In genomic region chr9:72951520-72952393, GRCh38 we compare ENCODE assay signal across 10 cellular contexts. TPM values are rescaled to one million over a fixed set of nuclear protein-coding genes. Genes with fewer than 3 reads are reported as not detected.
DNase-seq lines count a peak whose midpoint lies in the region; ATAC-seq and TF ChIP-seq lines count a peak whose summit lies in the region.
"Had no signal": no experiment of that assay in that cellular context is flagged by ENCODE, and none has a peak within 500 bp of the region (broad histone marks: within the 10 kb centered on the region; RNA-seq: fewer than 3 reads in every experiment).

No MANE protein-coding gene starts in this region.

- H3K9me3 ChIP-seq in esophagus muscularis mucosa (no peaks in the 10 kb centered on the region), uterus (no peaks in the 10 kb centered on the region)

- H3K36me3 ChIP-seq in esophagus muscularis mucosa (no peaks in the 10 kb centered on the region), uterus (no peaks in the 10 kb centered on the region)

- 39% methylated on average over 5 of the region's 5 CpGs for WGBS in esophagus muscularis mucosa

- H3K27me3 ChIP-seq in esophagus muscularis mucosa: no peaks in the 10 kb centered on the region
- H3K27me3 ChIP-seq in uterus: no peaks in the 10 kb centered on the region

- no peaks in the 10 kb centered on the region for H3K9me3 Mint-ChIP-seq in activated CD4-positive, alpha-beta T cell treated with anti-CD3 and anti-CD28 coated beads, Interleukin-2, amount 10 ng/mL, durations not matched to agents 24 days and 14 days
- peaks cover 0 to 8% (median 1%) of the 10 kb centered on the region in 7 donors for H3K9me3 Mint-ChIP-seq in naive B cell
- H3K9me3 Mint-ChIP-seq in stimulated activated effector memory CD8-positive, alpha-beta T cell treated with anti-CD3 and anti-CD28 coated beads, Interleukin-12 subunit alpha, Interleukin-12 subunit beta, amount 100 ng/mL, for 72 hours: no peaks in the 10 kb centered on the region

- H3K4me3 ChIP-seq in esophagus muscularis mucosa (peak overlapping the region; percentile 40 to 58 (median 44)), uterus (peak overlapping the region; percentile 18 to 38)

- no peak overlapping the region for H3K27ac Mint-ChIP-seq in activated CD4-positive, alpha-beta T cell treated with anti-CD3 and anti-CD28 coated beads, Interleukin-2, amount 10 ng/mL, durations not matched to agents 24 days and 14 days
- H3K27ac Mint-ChIP-seq in naive B cell: peak overlapping the region in 1 of 6 donors; percentile 31
- H3K27ac Mint-ChIP-seq in stimulated activated effector memory CD8-positive, alpha-beta T cell treated with anti-CD3 and anti-CD28 coated beads, Interleukin-12 subunit alpha, Interleukin-12 subunit beta, amount 100 ng/mL, for 72 hours: no peak overlapping the region

- no peak overlapping the region for H3K4me3 Mint-ChIP-seq in activated CD4-positive, alpha-beta T cell treated with anti-CD3 and anti-CD28 coated beads, Interleukin-2, amount 10 ng/mL, durations not matched to agents 24 days and 14 days
- H3K4me3 Mint-ChIP-seq in naive B cell: peak overlapping the region in 5 of 8 donors; percentile 26 to 49 (median 32)
- no peak overlapping the region for H3K4me3 Mint-ChIP-seq in stimulated activated effector memory CD8-positive, alpha-beta T cell treated with anti-CD3 and anti-CD28 coated beads, Interleukin-12 subunit alpha, Interleukin-12 subunit beta, amount 100 ng/mL, for 72 hours

- TF ChIP-seq POLR2A in esophagus muscularis mucosa (IDR thresholded peaks at IDR 0.05; ENCODE audit: low read depth) (no peak), uterus (IDR thresholded peaks at IDR 0.05) (no peak)

- ATAC-seq in naive B cell (ENCODE audit: low read depth in 2 of 2) (peak; percentile 48 to 71), GM19035 (IDR thresholded peaks at IDR 0.05; ENCODE audit: unreplicated experiment) (no peak)
- ATAC-seq in stimulated activated effector memory CD8-positive, alpha-beta T cell treated with anti-CD3 and anti-CD28 coated beads, Interleukin-12 subunit alpha, Interleukin-12 subunit beta, amount 100 ng/mL, for 72 hours: no peak

- H3K36me3 Mint-ChIP-seq in activated CD4-positive, alpha-beta T cell treated with anti-CD3 and anti-CD28 coated beads, Interleukin-2, amount 10 ng/mL, durations not matched to agents 24 days and 14 days (ENCODE audit: low read depth): no peaks in the 10 kb centered on the region
- H3K36me3 Mint-ChIP-seq in naive B cell: no peaks in the 10 kb centered on the region
- H3K36me3 Mint-ChIP-seq in stimulated activated effector memory CD8-positive, alpha-beta T cell treated with anti-CD3 and anti-CD28 coated beads, Interleukin-12 subunit alpha, Interleukin-12 subunit beta, amount 100 ng/mL, for 72 hours: no peaks in the 10 kb centered on the region

- no peaks in the 10 kb centered on the region for H3K4me1 Mint-ChIP-seq in activated CD4-positive, alpha-beta T cell treated with anti-CD3 and anti-CD28 coated beads, Interleukin-2, amount 10 ng/mL, durations not matched to agents 24 days and 14 days
- peaks cover 9 to 37% (median 29%) of the 10 kb centered on the region in 3 donors for H3K4me1 Mint-ChIP-seq in naive B cell
- H3K4me1 Mint-ChIP-seq in stimulated activated effector memory CD8-positive, alpha-beta T cell treated with anti-CD3 and anti-CD28 coated beads, Interleukin-12 subunit alpha, Interleukin-12 subunit beta, amount 100 ng/mL, for 72 hours: no peaks in the 10 kb centered on the region

- TF ChIP-seq EP300 in esophagus muscularis mucosa (IDR thresholded peaks at IDR 0.05): no peak

- DNase-seq in activated CD4-positive, alpha-beta T cell treated with anti-CD3 and anti-CD28 coated beads, Interleukin-2, amount 10 ng/mL, durations not matched to agents 24 days and 14 days: peak; percentile 18
- no peak for DNase-seq in activated CD4-positive, alpha-beta T cell treated with anti-CD3 and anti-CD28 coated beads, Interleukin-2, amount 50 U/mL, for 4 hours
- DNase-seq in esophagus muscularis mucosa (ENCODE audit: extremely low spot score): no peak
- peak; percentile 12 for DNase-seq in naive B cell
- no peak for DNase-seq in uterus
- DNase-seq in midbrain (lab: John Stamatoyannopoulos, UW): no peak
- no peak for DNase-seq in stimulated activated effector memory CD8-positive, alpha-beta T cell treated with anti-CD3 and anti-CD28 coated beads, Interleukin-12 subunit alpha, Interleukin-12 subunit beta, amount 100 ng/mL, for 72 hours (ENCODE audit: low spot score in 2 of 2)
- DNase-seq: effector CD4-positive, alpha-beta T cell had no signal

- intact Hi-C loops in activated CD4-positive, alpha-beta T cell treated with anti-CD3 and anti-CD28 coated beads, Interleukin-2, amount 10 ng/mL, durations not matched to agents 24 days and 14 days (cut with micrococcal nuclease): no loop called here
- intact Hi-C loops in esophagus muscularis mucosa (cut with DNase I): no loop called here
- intact Hi-C loops in uterus (cut with DNase I; ENCODE audit: low total_unique reads): no loop called here

- H3K27me3 Mint-ChIP-seq in activated CD4-positive, alpha-beta T cell treated with anti-CD3 and anti-CD28 coated beads, Interleukin-2, amount 10 ng/mL, durations not matched to agents 24 days and 14 days: peaks cover 25% of the 10 kb centered on the region
- peaks cover 13 to 18% (median 16%) of the 10 kb centered on the region in 3 donors for H3K27me3 Mint-ChIP-seq in naive B cell

- TF ChIP-seq CTCF in esophagus muscularis mucosa (IDR thresholded peaks at IDR 0.05) (no peak), uterus (IDR thresholded peaks at IDR 0.05) (no peak)

- H3K27ac ChIP-seq in esophagus muscularis mucosa (replicated peaks in 1 of 4) (peak overlapping the region; percentile 50 to 62 (median 52)), uterus (peak overlapping the region; percentile 74 to 84)
- H3K27ac ChIP-seq: KMS-11 had no signal

- H3K4me1 ChIP-seq in esophagus muscularis mucosa (peaks cover 4 to 38% (median 22%) of the 10 kb centered on the region in 4 donors), uterus (no peaks in the 10 kb centered on the region)

RNA-seq across cellular contexts. Expression of gene ALDH1A1, which starts 1.1 kb away (rescaled TPM):
- not detected in 2 replicates for total RNA-seq in activated CD4-positive, alpha-beta T cell treated with anti-CD3 and anti-CD28 coated beads, Interleukin-2, amount 10 ng/mL, durations not matched to agents 24 days and 14 days
- total RNA-seq in esophagus muscularis mucosa: 10 to 100 TPM; 66.4 to 97.5 (median 82.3) TPM
- 1 to 10 TPM in 2 of 6 donors, under 1 TPM in 3, not detected in 1; 0.73 to 1.2 (median 0.90) TPM for polyA plus RNA-seq in naive B cell (ENCODE audit: low read depth in 6 of 6)
- 100 to 1,000 TPM in 3 of 4 donors, 10 to 100 TPM in 1; 87.9 to 287 (median 166) TPM for total RNA-seq in uterus

Comparison
In these comparisons a context has a peak if more than half of its experiments do, and no peak if none do; other contexts are left out.
1. DNase-seq: peak in activated CD4-positive, alpha-beta T cell treated with anti-CD3 and anti-CD28 coated beads, Interleukin-2, amount 10 ng/mL, durations not matched to agents 24 days and 14 days (single experiment) and naive B cell (single experiment); none in activated CD4-positive, alpha-beta T cell treated with anti-CD3 and anti-CD28 coated beads, Interleukin-2, amount 50 U/mL, for 4 hours (0 of 2), esophagus muscularis mucosa (single experiment), uterus (0 of 2), midbrain (single experiment) and stimulated activated effector memory CD8-positive, alpha-beta T cell treated with anti-CD3 and anti-CD28 coated beads, Interleukin-12 subunit alpha, Interleukin-12 subunit beta, amount 100 ng/mL, for 72 hours (0 of 2).
2. H3K4me3 Mint-ChIP-seq: peak in naive B cell (5 of 8); none in activated CD4-positive, alpha-beta T cell treated with anti-CD3 and anti-CD28 coated beads, Interleukin-2, amount 10 ng/mL, durations not matched to agents 24 days and 14 days (single experiment) and stimulated activated effector memory CD8-positive, alpha-beta T cell treated with anti-CD3 and anti-CD28 coated beads, Interleukin-12 subunit alpha, Interleukin-12 subunit beta, amount 100 ng/mL, for 72 hours (single experiment).
3. ATAC-seq: peak in naive B cell (2 of 2); none in stimulated activated effector memory CD8-positive, alpha-beta T cell treated with anti-CD3 and anti-CD28 coated beads, Interleukin-12 subunit alpha, Interleukin-12 subunit beta, amount 100 ng/mL, for 72 hours (single experiment) and GM19035 (single experiment).
4. RNA of gene ALDH1A1, which starts 1.1 kb away (total RNA-seq): 87.9 to 287 TPM in uterus and 66.4 to 97.5 TPM in esophagus muscularis mucosa; not detected in activated CD4-positive, alpha-beta T cell treated with anti-CD3 and anti-CD28 coated beads, Interleukin-2, amount 10 ng/mL, durations not matched to agents 24 days and 14 days; every median in the first group is over 10 times any median in the second.